ENCODE assay signal across 34 cellular contexts in genomic region chr14:86665975-86666374, GRCh38.
"Had no signal": no experiment of that assay in that cellular context is flagged by ENCODE, and none has a peak within 500 bp of the region (broad histone marks: within the 10 kb centered on the region; RNA-seq: fewer than 3 reads in every experiment).

No MANE protein-coding gene starts in this region.

- H3K36me3 ChIP-seq: MG63 had no signal

- H3K4me3 ChIP-seq: MG63 had no signal

- H3K27me3 ChIP-seq: MG63 had no signal

- H3K9me3 ChIP-seq: MG63 had no signal

- H3K9ac ChIP-seq: KMS-11 had no signal

- H3K27ac ChIP-seq: KMS-11 had no signal

- DNase-seq: Karpas-422, Kasumi-1, MG63, MM.1S, MV-4-11, NCI-H1048, NCI-H1092, NCI-H1092 treated with DMSO at 0.1 percent for 48 hours, NCI-H1105, NCI-H1105 treated with DMSO at 0.1 percent for 48 hours, NCI-H1417, NCI-H1417 treated with DMSO at 0.1 percent for 48 hours, NCI-H1436, NCI-H1436 treated with DMSO at 0.1 percent for 48 hours, NCI-H146, NCI-H1694, NCI-H1694 treated with DMSO at 0.1 percent for 48 hours, NCI-H187, NCI-H187 treated with DMSO at 0.1 percent for 48 hours, NCI-H1930, NCI-H2029, NCI-H2029 treated with DMSO at 0.1 percent for 48 hours, NCI-H2081, NCI-H2081 treated with DMSO at 0.1 percent for 48 hours, NCI-H2107, NCI-H2171, NCI-H2171 treated with DMSO at 0.1 percent for 48 hours, NCI-H2227 treated with DMSO at 0.1 percent for 48 hours, NCI-H226, NCI-H345, NCI-H446, NCI-H446 treated with DMSO at 0.1 percent for 48 hours, NCI-H510A had no signal
